13 cellular contexts compared by ENCODE assay signal in the genomic region with DNA sequence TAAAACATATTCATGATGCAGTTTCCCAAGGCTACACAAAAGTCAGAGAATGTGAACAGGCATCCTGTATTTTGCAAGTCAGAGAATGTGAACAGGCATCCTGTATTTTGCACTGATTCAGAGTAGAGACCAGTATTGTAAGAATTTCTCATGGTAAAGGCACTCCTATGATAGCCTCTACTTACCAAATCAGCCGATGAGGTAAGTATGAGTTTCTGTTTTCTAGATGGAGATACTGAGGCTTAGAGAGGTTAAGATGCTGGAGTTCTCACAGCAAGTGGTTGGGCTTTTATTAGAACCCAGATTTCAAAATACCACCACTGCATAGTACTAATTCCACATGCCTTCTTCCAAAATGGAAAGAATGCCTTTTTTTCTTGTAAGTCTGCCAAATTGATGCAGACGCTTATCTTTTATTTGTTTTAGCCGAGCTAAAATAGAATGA. TPM values are rescaled to one million over a fixed set of nuclear protein-coding genes. Genes with fewer than 3 reads are reported as not detected.
A peak's percentile ranks its signal among the peaks of the same experiment; 100 is the strongest.
DNase-seq lines count a peak whose midpoint lies in the region; ATAC-seq and TF ChIP-seq lines count a peak whose summit lies in the region.
"Had no signal": no experiment of that assay in that cellular context is flagged by ENCODE, and none has a peak within 500 bp of the region (broad histone marks: within the 10 kb centered on the region; RNA-seq: fewer than 3 reads in every experiment).

No MANE protein-coding gene starts in this region.

- H3K27ac ChIP-seq in CD4-positive, alpha-beta memory T cell (ENCODE audit: low read depth, low read length), result no peak overlapping the region
- H3K27ac ChIP-seq in esophagus muscularis mucosa (replicated peaks in 1 of 4), result peak overlapping the region in 3 of 4 donors; percentile 42 to 60 (median 53)
- H3K27ac ChIP-seq in psoas muscle, result peak overlapping the region; percentile 61
- peak overlapping the region in 2 of 4 donors; percentile 34 to 66 for H3K27ac ChIP-seq in esophagus squamous epithelium
- H3K27ac ChIP-seq in H9 (ENCODE audit: insufficient read length, low read depth, low read length), result no peak overlapping the region

- no peak overlapping the region for H3T11ph ChIP-seq in H9 (ENCODE audit: low read length)

- H3K56ac ChIP-seq in H9 (ENCODE audit: insufficient read length, low read depth, low read length), result no peak overlapping the region

- peaks cover 39 to 79% (median 61%) of the 10 kb centered on the region in 4 donors for H3K4me1 Mint-ChIP-seq in CD4-positive, alpha-beta memory T cell
- H3K4me1 Mint-ChIP-seq in H9, result peaks cover 15 to 20% of the 10 kb centered on the region in 2 experiments; a peak in 3 of 4 replicates

- H3K23ac ChIP-seq in H9 (ENCODE audit: insufficient read length, low read depth, low read length), result no peak overlapping the region

- H2BK120ac ChIP-seq in H9 (ENCODE audit: low read depth, low read length, poor library complexity, severe bottlenecking), result no peak overlapping the region

- 21% methylated on average over 3 of the region's 3 CpGs for WGBS in esophagus muscularis mucosa
- 47 to 56% (median 48%) methylated on average over 3 of the region's 3 CpGs for WGBS in psoas muscle, 3 donors
- WGBS in esophagus squamous epithelium, 2 donors, result 37% methylated on average over 3 of the region's 3 CpGs
- no CpG with 5 or more reads among the region's 3 CpGs for WGBS in H9 (ENCODE audit: extremely low coverage, insufficient read length, low lambda C conversion rate)

- DNase-seq in CD4-positive, alpha-beta memory T cell, result no peak
- DNase-seq in esophagus muscularis mucosa (ENCODE audit: extremely low spot score), result no peak
- DNase-seq in psoas muscle, result no peak
- no peak for DNase-seq in esophagus squamous epithelium (lab: John Stamatoyannopoulos, UW)
- DNase-seq in ACHN, result no peak
- DNase-seq in ureter (ENCODE audit: low spot score), result no peak
- DNase-seq in H9, result no peak
- DNase-seq: activated CD4-positive, CD25-positive, alpha-beta regulatory T cell; activated CD8-positive, alpha-beta memory T cell treated with anti-CD3 and anti-CD28 coated beads, Interleukin-2, amount 50 U/mL, for 48 hours; NCI-H1417 treated with DMSO at 0.1 percent for 48 hours; NCI-H526; SIG-M5 had no signal

- no peak overlapping the region for H3K4ac ChIP-seq in H9 (ENCODE audit: low read depth, low read length)

- H3K18ac ChIP-seq in H9 (ENCODE audit: insufficient read length, low read depth, low read length), result no peak overlapping the region

- H4K91ac ChIP-seq in H9 (ENCODE audit: insufficient read length, low read depth, low read length), result no peak overlapping the region

- H2BK12ac ChIP-seq in H9 (ENCODE audit: insufficient read length, low read depth, low read length), result no peak overlapping the region

- H3K27me3 ChIP-seq in CD4-positive, alpha-beta memory T cell (ENCODE audit: insufficient read depth, low read length), result no peaks in the 10 kb centered on the region
- H3K27me3 ChIP-seq in esophagus muscularis mucosa (no peaks in the 10 kb centered on the region), psoas muscle (ENCODE audit: insufficient read depth in 3 of 3, low read length in 2 of 3) (no peaks in the 10 kb centered on the region), esophagus squamous epithelium (no peaks in the 10 kb centered on the region), H9 (ENCODE audit: insufficient read depth, low read length) (no peaks in the 10 kb centered on the region)

- TF ChIP-seq POLR2A in esophagus muscularis mucosa (IDR thresholded peaks at IDR 0.05; ENCODE audit: low read depth) (no peak), esophagus squamous epithelium (IDR thresholded peaks at IDR 0.05) (no peak)

- H3K36me3 ChIP-seq in CD4-positive, alpha-beta memory T cell (ENCODE audit: insufficient read depth, low read length), result no peaks in the 10 kb centered on the region
- H3K36me3 ChIP-seq in esophagus muscularis mucosa (peaks cover 0 to 7% (median 0%) of the 10 kb centered on the region in 4 donors), psoas muscle (ENCODE audit: insufficient read depth in 1 of 2, low read depth in 1 of 2) (peaks cover 0 to 2% of the 10 kb centered on the region in 2 donors), esophagus squamous epithelium (no peaks in the 10 kb centered on the region)

- H2BK15ac ChIP-seq in H9 (ENCODE audit: low read depth, low read length), result no peak overlapping the region

- no peak overlapping the region for H4K8ac ChIP-seq in H9 (replicated peaks; ENCODE audit: insufficient read length, low read depth, low read length)

- H3K14ac ChIP-seq in H9 (ENCODE audit: insufficient read depth, low read length), result no peak overlapping the region

- CTCF ChIA-PET in CD4-positive, alpha-beta memory T cell (lab: Charles Lee; ENCODE audit: partially characterized antibody), result interaction anchor here (0.8 to 1.5 kb wide), 2 partner anchors 10 to 41 kb away, joined by 3 to 4 read pairs; no protein-coding TSS in a partner anchor

- H3K27ac Mint-ChIP-seq in CD4-positive, alpha-beta memory T cell, result peak overlapping the region in 4 of 7 donors; percentile 8 to 85 (median 40)
- H3K27ac Mint-ChIP-seq in H9, result no peak overlapping the region; a peak in 1 of 7 replicates

- H3K9me3 Mint-ChIP-seq in CD4-positive, alpha-beta memory T cell, result no peaks in the 10 kb centered on the region
- no peaks in the 10 kb centered on the region for H3K9me3 Mint-ChIP-seq in H9

- peaks cover 67% of the 10 kb centered on the region for H3K4me1 ChIP-seq in CD4-positive, alpha-beta memory T cell (ENCODE audit: insufficient read depth, low read length)
- H3K4me1 ChIP-seq in esophagus muscularis mucosa, result peaks cover 53 to 76% (median 60%) of the 10 kb centered on the region in 4 donors
- peaks cover 58% of the 10 kb centered on the region for H3K4me1 ChIP-seq in psoas muscle
- H3K4me1 ChIP-seq in esophagus squamous epithelium, result peaks cover 0 to 70% (median 26%) of the 10 kb centered on the region in 3 donors
- no peaks in the 10 kb centered on the region for H3K4me1 ChIP-seq in H9 (ENCODE audit: insufficient read depth, low read length)

- intact Hi-C loops in CD4-positive, alpha-beta memory T cell (cut with micrococcal nuclease), result no loop called here
- intact Hi-C loops in esophagus muscularis mucosa (cut with DNase I) (no loop called here), psoas muscle (cut with DNase I) (no loop called here), esophagus squamous epithelium (cut with DNase I) (no loop called here)

- no peak for TF ChIP-seq EP300 in esophagus muscularis mucosa (IDR thresholded peaks at IDR 0.05)

- H4K5ac ChIP-seq in H9 (ENCODE audit: insufficient read length, low read depth, low read length), result no peak overlapping the region

- no peaks in the 10 kb centered on the region for H3K23me2 ChIP-seq in H9 (ENCODE audit: insufficient read length, low read depth, low read length, poor library complexity, severe bottlenecking)

- H3K4me3 ChIP-seq in CD4-positive, alpha-beta memory T cell (ENCODE audit: low read length in 2 of 2), result no peak overlapping the region
- H3K4me3 ChIP-seq in esophagus muscularis mucosa (no peak overlapping the region), psoas muscle (no peak overlapping the region), esophagus squamous epithelium (no peak overlapping the region)

- in situ Hi-C loops in ACHN (cut with HindIII; ENCODE audit: low pct_ligation_motif_present, low pct_unique_long_range_greater_than_20kb, low sequenced_read_pairs), result no loop called here

- no peaks in the 10 kb centered on the region for H3K79me1 ChIP-seq in H9 (ENCODE audit: insufficient read depth, low read depth, low read length, poor library complexity, severe bottlenecking)

- no peaks in the 10 kb centered on the region for H3K36me3 Mint-ChIP-seq in CD4-positive, alpha-beta memory T cell
- peaks cover 0 to 3% (median 2%) of the 10 kb centered on the region in 3 experiments; a peak in 2 of 7 replicates for H3K36me3 Mint-ChIP-seq in H9 (ENCODE audit: insufficient read depth in 1 of 3, low read depth in 3 of 3)

- H3K4me2 ChIP-seq in H9 (ENCODE audit: insufficient read depth, insufficient read length, low read length), result no peak overlapping the region

- POLR2A ChIA-PET in CD4-positive, alpha-beta memory T cell (lab: Charles Lee; ENCODE audit: partially characterized antibody), result interaction anchor here (0.6 to 14.9 kb wide), 3 partner anchors 12 to 834 kb away, joined by 3 to 219 read pairs (median 45); partner anchors contain the start of gene TPT1

- H2BK20ac ChIP-seq in H9 (ENCODE audit: low read depth, low read length, poor library complexity, severe bottlenecking), result no peak overlapping the region

- no peak overlapping the region for H2BK5ac ChIP-seq in H9 (ENCODE audit: insufficient read length, low read length)

- H3K4me3 Mint-ChIP-seq in CD4-positive, alpha-beta memory T cell, result peak overlapping the region in 3 of 8 donors; percentile 31 to 62 (median 33)
- no peak overlapping the region for H3K4me3 Mint-ChIP-seq in H9

- H3K9ac ChIP-seq in H9 (ENCODE audit: extremely low read depth, insufficient read length, low read length), result no peak overlapping the region

- no peak overlapping the region for H2AK5ac ChIP-seq in H9 (ENCODE audit: insufficient read length, low read length)

- no peaks in the 10 kb centered on the region for H4K20me1 ChIP-seq in H9 (ENCODE audit: control insufficient read depth, insufficient read depth, insufficient read length)

- ATAC-seq in SK-N-SH treated with all-trans-retinoic acid at 6 μM for 48 hours, result no peak
- no peak for ATAC-seq in psoas muscle

- H3K27me3 Mint-ChIP-seq in CD4-positive, alpha-beta memory T cell, result no peaks in the 10 kb centered on the region
- H3K27me3 Mint-ChIP-seq in H9 (ENCODE audit: low read depth), result no peaks in the 10 kb centered on the region

- H2AFZ ChIP-seq in H9 (ENCODE audit: low read length), result no peak overlapping the region

- no peaks in the 10 kb centered on the region for H3K9me3 ChIP-seq in CD4-positive, alpha-beta memory T cell (ENCODE audit: control insufficient read depth in 1 of 2, low read length in 2 of 2)
- H3K9me3 ChIP-seq in esophagus muscularis mucosa (no peaks in the 10 kb centered on the region), psoas muscle (no peaks in the 10 kb centered on the region), esophagus squamous epithelium (no peaks in the 10 kb centered on the region), H9 (ENCODE audit: control insufficient read depth, low read depth, low read length) (no peaks in the 10 kb centered on the region)

- TF ChIP-seq CTCF in esophagus muscularis mucosa (IDR thresholded peaks at IDR 0.05) (no peak), psoas muscle (IDR thresholded peaks at IDR 0.05) (no peak), esophagus squamous epithelium (IDR thresholded peaks at IDR 0.05) (no peak), H9 (conservative IDR thresholded peaks at IDR 0.05) (no peak)

- H3K79me2 ChIP-seq in H9 (ENCODE audit: insufficient read depth, low read length), result no peaks in the 10 kb centered on the region

TF ChIP-seq in SK-N-SH treated with all-trans-retinoic acid at 6 μM for 48 hours, 23 proteins besides CTCF, POLR2A, EP300 and RAD21 (continues in another document):
- TF ChIP-seq ISL1 (CRISPR knock-in tag; IDR thresholded peaks at IDR 0.05), result peak; percentile 63

RNA-seq across cellular contexts. Expression of gene TPT1, which starts 12.3 kb away (rescaled TPM):
- over 10,000 TPM; 10,578 to 11,080 TPM for total RNA-seq in CD4-positive, alpha-beta memory T cell
- polyA plus RNA-seq in CD4-positive, alpha-beta memory T cell, result 1,000 to 10,000 TPM; 2,372 to 3,792 TPM
- total RNA-seq in esophagus muscularis mucosa (1,000 to 10,000 TPM; 1,985 to 5,244 (median 2,921) TPM), psoas muscle (over 10,000 TPM in 3 of 4 donors, 1,000 to 10,000 TPM in 1; 7,807 to 12,417 (median 11,452) TPM), esophagus squamous epithelium (1,000 to 10,000 TPM; 2,183 to 3,899 (median 2,784) TPM), ureter (4,913 TPM), H9 (2021) (2,205 and 2,239 TPM in 2 replicates)
- polyA plus RNA-seq in psoas muscle, result over 10,000 TPM; 17,732 to 19,074 (median 18,570) TPM

Comparison
In these comparisons a context has a peak if more than half of its experiments do, and no peak if none do; other contexts are left out.
1. H3K27ac ChIP-seq: peak in esophagus muscularis mucosa (3 of 4) and psoas muscle (single experiment); none in CD4-positive, alpha-beta memory T cell (single experiment) and H9 (single experiment).
2. H3K27ac Mint-ChIP-seq: peak in CD4-positive, alpha-beta memory T cell (4 of 7); none in H9 (0 of 3).